Comparison of ENCODE assay signal across 11 cellular contexts in the genomic region with DNA sequence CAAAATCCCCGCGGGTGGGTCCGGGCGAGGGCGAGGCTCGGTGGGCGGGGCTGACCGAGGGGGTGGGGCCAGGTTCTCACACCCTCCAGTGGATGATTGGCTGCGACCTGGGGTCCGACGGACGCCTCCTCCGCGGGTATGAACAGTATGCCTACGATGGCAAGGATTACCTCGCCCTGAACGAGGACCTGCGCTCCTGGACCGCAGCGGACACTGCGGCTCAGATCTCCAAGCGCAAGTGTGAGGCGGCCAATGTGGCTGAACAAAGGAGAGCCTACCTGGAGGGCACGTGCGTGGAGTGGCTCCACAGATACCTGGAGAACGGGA. TPM values are rescaled to one million over a fixed set of nuclear protein-coding genes. Genes with fewer than 3 reads are reported as not detected.
DNase-seq lines count a peak whose midpoint lies in the region; ATAC-seq and TF ChIP-seq lines count a peak whose summit lies in the region.
"Had no signal": no experiment of that assay in that cellular context is flagged by ENCODE, and none has a peak within 500 bp of the region (broad histone marks: within the 10 kb centered on the region; RNA-seq: fewer than 3 reads in every experiment).

No MANE protein-coding gene starts in this region.

- peaks cover 7% of the 10 kb centered on the region for H3K4me1 ChIP-seq in CD8-positive, alpha-beta T cell (ENCODE audit: insufficient read depth, low read length)
- H3K4me1 ChIP-seq in psoas muscle: no peaks in the 10 kb centered on the region

- 15 to 17% (median 16%) methylated on average over 26 of the region's 26 CpGs for WGBS in psoas muscle, 3 donors
- WGBS in lower leg skin, 2 donors: 20 to 58% methylated on average over 11 to 26 of the region's 26 CpGs

- no peaks in the 10 kb centered on the region for H3K36me3 ChIP-seq in CD8-positive, alpha-beta T cell (ENCODE audit: insufficient read depth, low read length)
- no peaks in the 10 kb centered on the region for H3K36me3 ChIP-seq in psoas muscle (ENCODE audit: insufficient read depth in 1 of 2, low read depth in 1 of 2)

- peaks cover 62% of the 10 kb centered on the region for H3K27me3 Mint-ChIP-seq in CD8-positive, alpha-beta T cell (ENCODE audit: low read depth)
- peaks cover 52% of the 10 kb centered on the region for H3K27me3 Mint-ChIP-seq in activated CD8-positive, alpha-beta T cell treated with anti-CD3 and anti-CD28 coated beads for 36 hours
- peaks cover 18% of the 10 kb centered on the region for H3K27me3 Mint-ChIP-seq in glutamatergic neuron (ENCODE audit: unreplicated experiment)

- H3K4me3 ChIP-seq in CD8-positive, alpha-beta T cell (ENCODE audit: low read depth, low read length): peak overlapping the region; percentile 22
- H3K4me3 ChIP-seq in psoas muscle (peak overlapping the region; percentile 46), lower leg skin (ENCODE audit: low read depth, poor library complexity, severe bottlenecking) (no peak overlapping the region)

- H3K4me1 Mint-ChIP-seq in CD8-positive, alpha-beta T cell (ENCODE audit: low read depth): peaks cover 11% of the 10 kb centered on the region
- H3K4me1 Mint-ChIP-seq in activated CD8-positive, alpha-beta T cell treated with anti-CD3 and anti-CD28 coated beads for 36 hours (ENCODE audit: low read depth): peaks cover 2% of the 10 kb centered on the region
- H3K4me1 Mint-ChIP-seq in glutamatergic neuron (ENCODE audit: low read depth, unreplicated experiment): no peaks in the 10 kb centered on the region

- no peak overlapping the region for H3K27ac Mint-ChIP-seq in CD8-positive, alpha-beta T cell
- H3K27ac Mint-ChIP-seq in activated CD8-positive, alpha-beta T cell treated with anti-CD3 and anti-CD28 coated beads for 36 hours: no peak overlapping the region
- H3K27ac Mint-ChIP-seq in glutamatergic neuron (ENCODE audit: unreplicated experiment): no peak overlapping the region

- CTCF ChIA-PET in CD8-positive, alpha-beta T cell (lab: Charles Lee): no interaction called here
- CTCF ChIA-PET in activated CD8-positive, alpha-beta T cell treated with anti-CD3 and anti-CD28 coated beads for 36 hours (lab: Charles Lee): no interaction called here

- H3K9me3 Mint-ChIP-seq in CD8-positive, alpha-beta T cell: no peaks in the 10 kb centered on the region
- H3K9me3 Mint-ChIP-seq in activated CD8-positive, alpha-beta T cell treated with anti-CD3 and anti-CD28 coated beads for 36 hours: no peaks in the 10 kb centered on the region
- H3K9me3 Mint-ChIP-seq in glutamatergic neuron (ENCODE audit: unreplicated experiment): peaks cover 6% of the 10 kb centered on the region

- DNase-seq in CD8-positive, alpha-beta T cell: peak in 1 of 7 experiments; percentile 29
- DNase-seq in activated CD8-positive, alpha-beta T cell treated with anti-CD3 and anti-CD28 coated beads for 36 hours: peak; percentile 52
- DNase-seq in glutamatergic neuron (peak; percentile 31), psoas muscle (no peak), NCI-H2171 (lab: John Stamatoyannopoulos, UW) (no peak), NCI-H748 treated with DMSO at 0.1 percent for 48 hours (lab: John Stamatoyannopoulos, UW) (no peak), NCI-H1417 (lab: John Stamatoyannopoulos, UW) (no peak), lower leg skin (ENCODE audit: low spot score in 2 of 2) (no peak)
- DNase-seq: DMS153, mesenchymal stem cell, MM.1S had no signal

- ATAC-seq in CD8-positive, alpha-beta T cell: peak; percentile 48
- ATAC-seq in activated CD8-positive, alpha-beta T cell treated with anti-CD3 and anti-CD28 coated beads for 36 hours: peak; percentile 61
- no peak for ATAC-seq in psoas muscle

- H3K4me3 Mint-ChIP-seq in CD8-positive, alpha-beta T cell: peak overlapping the region; percentile 74
- peak overlapping the region; percentile 40 for H3K4me3 Mint-ChIP-seq in activated CD8-positive, alpha-beta T cell treated with anti-CD3 and anti-CD28 coated beads for 36 hours
- peak overlapping the region; percentile 32 for H3K4me3 Mint-ChIP-seq in glutamatergic neuron (ENCODE audit: unreplicated experiment)

- H3K27me3 ChIP-seq in CD8-positive, alpha-beta T cell (ENCODE audit: insufficient read depth, low read length): peaks cover 12% of the 10 kb centered on the region
- H3K27me3 ChIP-seq in psoas muscle (ENCODE audit: insufficient read depth in 3 of 3, low read length in 2 of 3): peaks cover 0 to 62% (median 19%) of the 10 kb centered on the region in 3 donors

- TF ChIP-seq CTCF in CD8-positive, alpha-beta T cell (IDR thresholded peaks at IDR 0.05): no peak
- no peak for TF ChIP-seq CTCF in activated CD8-positive, alpha-beta T cell treated with anti-CD3 and anti-CD28 coated beads for 36 hours (IDR thresholded peaks at IDR 0.05)
- TF ChIP-seq CTCF in glutamatergic neuron (IDR thresholded peaks at IDR 0.05; ENCODE audit: partially characterized antibody, unreplicated experiment) (no peak), psoas muscle (IDR thresholded peaks at IDR 0.05) (no peak), lower leg skin (IDR thresholded peaks at IDR 0.05) (no peak)

- no peak overlapping the region for H3K27ac ChIP-seq in CD8-positive, alpha-beta T cell (ENCODE audit: low read depth, low read length)
- H3K27ac ChIP-seq in psoas muscle: no peak overlapping the region

- no peaks in the 10 kb centered on the region for H3K36me3 Mint-ChIP-seq in CD8-positive, alpha-beta T cell
- H3K36me3 Mint-ChIP-seq in activated CD8-positive, alpha-beta T cell treated with anti-CD3 and anti-CD28 coated beads for 36 hours (ENCODE audit: low read depth): no peaks in the 10 kb centered on the region
- peaks cover 13% of the 10 kb centered on the region for H3K36me3 Mint-ChIP-seq in glutamatergic neuron (ENCODE audit: unreplicated experiment)

- no peaks in the 10 kb centered on the region for H3K9me3 ChIP-seq in CD8-positive, alpha-beta T cell (ENCODE audit: low read length)
- no peaks in the 10 kb centered on the region for H3K9me3 ChIP-seq in psoas muscle

- POLR2A ChIA-PET in CD8-positive, alpha-beta T cell (lab: Charles Lee): no interaction called here
- POLR2A ChIA-PET in activated CD8-positive, alpha-beta T cell treated with anti-CD3 and anti-CD28 coated beads for 36 hours (lab: Charles Lee): no interaction called here

- no peak for TF ChIP-seq POLR2A in lower leg skin (IDR thresholded peaks at IDR 0.05)

- intact Hi-C loops in CD8-positive, alpha-beta T cell (cut with DNase I, micrococcal nuclease): no loop called here
- intact Hi-C loops in activated CD8-positive, alpha-beta T cell treated with anti-CD3 and anti-CD28 coated beads for 36 hours (cut with micrococcal nuclease): no loop called here
- intact Hi-C loops in psoas muscle (cut with DNase I) (no loop called here), lower leg skin (cut with DNase I; ENCODE audit: low total_unique reads) (no loop called here)

RNA-seq across cellular contexts. Expression of gene HLA-G, which starts 0.8 kb away (rescaled TPM):
- total RNA-seq in CD8-positive, alpha-beta T cell: 1 to 10 TPM; 6.9 to 7.2 TPM
- 1 to 10 TPM; 3.0 to 3.8 TPM for total RNA-seq in activated CD8-positive, alpha-beta T cell treated with anti-CD3 and anti-CD28 coated beads for 36 hours
- not detected for total RNA-seq in glutamatergic neuron (ENCODE audit: unreplicated experiment)
- total RNA-seq in psoas muscle: under 1 TPM in 2 of 4 donors, not detected in 2; 0.15 to 0.42 TPM
- polyA plus RNA-seq in psoas muscle: not detected
- under 1 TPM in 1 of 4 donors, not detected in 3; 0.29 TPM for total RNA-seq in lower leg skin

Comparison
In these comparisons a context has a peak if more than half of its experiments do, and no peak if none do; other contexts are left out.
1. ATAC-seq: peak in CD8-positive, alpha-beta T cell (single experiment) and activated CD8-positive, alpha-beta T cell treated with anti-CD3 and anti-CD28 coated beads for 36 hours (single experiment); none in psoas muscle (0 of 4).
2. DNase-seq: peak in activated CD8-positive, alpha-beta T cell treated with anti-CD3 and anti-CD28 coated beads for 36 hours (single experiment) and glutamatergic neuron (single experiment); none in psoas muscle (0 of 2), NCI-H2171 (single experiment), NCI-H748 treated with DMSO at 0.1 percent for 48 hours (single experiment), NCI-H1417 (0 of 3) and lower leg skin (0 of 2).
3. Peak in every context shown above with its lines, with median percentiles within 50 percentile points of each other: H3K4me3 Mint-ChIP-seq.